Comparison of ENCODE assay signal across 9 cellular contexts in the genomic region with DNA sequence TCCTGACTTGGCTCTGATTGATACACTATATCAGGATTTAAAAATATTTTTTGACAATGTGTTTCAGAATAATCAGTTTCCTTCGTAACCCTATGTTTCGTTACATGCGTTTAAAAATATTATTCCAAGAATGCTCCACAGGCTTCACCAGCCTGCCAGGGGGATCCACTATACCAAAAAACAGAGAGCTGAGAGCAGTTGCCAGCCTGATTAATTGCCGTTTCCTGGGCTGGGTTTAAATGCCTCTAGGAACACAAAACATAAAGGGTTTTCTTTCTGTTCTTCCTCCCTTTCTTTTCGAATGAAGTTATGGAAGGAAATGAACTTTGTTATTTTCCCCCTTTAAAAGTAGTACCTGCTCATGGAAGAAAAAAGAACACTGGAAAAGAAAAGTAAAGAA. TPM values are rescaled to one million over a fixed set of nuclear protein-coding genes. Genes with fewer than 3 reads are reported as not detected.
DNase-seq lines count a peak whose midpoint lies in the region; ATAC-seq, FAIRE-seq and TF ChIP-seq lines count a peak whose summit lies in the region.
"Had no signal": no experiment of that assay in that cellular context is flagged by ENCODE, and none has a peak within 500 bp of the region (broad histone marks: within the 10 kb centered on the region; RNA-seq: fewer than 3 reads in every experiment).

No MANE protein-coding gene starts in this region.

- CTCF ChIA-PET in AG04450 (lab: Charles Lee) = interaction anchor here (1.2 to 8.8 kb wide), 4 partner anchors 10 to 69 kb away, joined by 3 to 101 read pairs (median 4); no protein-coding TSS in a partner anchor

- H3K4me1 ChIP-seq in KMS-11 (ENCODE audit: low read depth, poor library complexity, severe bottlenecking) = peaks cover 35% of the 10 kb centered on the region

- H3K4me2 ChIP-seq in KMS-11 = peak overlapping the region; percentile 99

- POLR2A ChIA-PET in AG04450 (lab: Yijun Ruan, JAX) = no interaction called here

- H3K9me3 ChIP-seq in AG04450 (ENCODE audit: control insufficient read depth, insufficient read depth, low read length) = no peaks in the 10 kb centered on the region

- H3K4me3 Mint-ChIP-seq in naive B cell = peak overlapping the region; percentile 75 to 98 (median 86)

- H2AFZ ChIP-seq in KMS-11 (ENCODE audit: low read depth) = peak overlapping the region; percentile 58

- H4K20me1 ChIP-seq in KMS-11 (ENCODE audit: insufficient read depth) = 0 out of 2 replicates have a peak, but pooled peaks cover 3% of the 10 kb centered on the region

- no peaks in the 10 kb centered on the region for H3K36me3 ChIP-seq in KMS-11 (ENCODE audit: insufficient read depth)

- H3K4me3 ChIP-seq in AG04450 (ENCODE audit: low read depth, low read length) (no peak overlapping the region), KMS-11 (IDR thresholded peaks at IDR 0.05; ENCODE audit: insufficient read depth, low read depth, low read length) (peak overlapping the region; percentile 67)

- H3K27ac Mint-ChIP-seq in naive B cell = peak overlapping the region; percentile 100

- H3K36me3 Mint-ChIP-seq in naive B cell = no peaks in the 10 kb centered on the region

- peak overlapping the region; percentile 76 for H3K9ac ChIP-seq in KMS-11

- peaks cover 58 to 86% (median 73%) of the 10 kb centered on the region in 3 donors for H3K4me1 Mint-ChIP-seq in naive B cell

- no peaks in the 10 kb centered on the region for H3K27me3 Mint-ChIP-seq in naive B cell

- no peak for DNase-seq in AG04450 (ENCODE audit: low read depth, low spot score)
- no peak for DNase-seq in naive B cell
- DNase-seq in frontal cortex (ENCODE audit: low spot score in 2 of 2) = no peak
- no peak for DNase-seq in germinal center (ENCODE audit: low spot score)
- DNase-seq in iPS-NIHi11 (ENCODE audit: low spot score) = no peak
- DNase-seq: NCI-H2171 treated with DMSO at 0.1 percent for 48 hours had no signal

- ATAC-seq in naive B cell (ENCODE audit: low read depth in 2 of 2) (no peak), GM21528 (IDR thresholded peaks at IDR 0.05; ENCODE audit: low FRiP score, unreplicated experiment) (no peak)

- H3K27ac ChIP-seq in AG04450 (ENCODE audit: low read depth, low read length) (peak overlapping the region; percentile 61), KMS-11 (peak overlapping the region; percentile 86), cingulate gyrus (ENCODE audit: low read depth, low read length) (peak overlapping the region; percentile 66)

- FAIRE-seq in frontal cortex (lab: Jason Lieb, UNC) = no peak

- TF ChIP-seq CTCF in AG04450 (IDR thresholded peaks at IDR 0.05; ENCODE audit: low read depth, low read length) = no peak
- no peak for TF ChIP-seq CTCF in KMS-11 (conservative IDR thresholded peaks at IDR 0.05; ENCODE audit: low read depth, low read length)

- no peaks in the 10 kb centered on the region for H3K79me2 ChIP-seq in KMS-11 (ENCODE audit: insufficient read depth, low read depth)

- H3K27me3 ChIP-seq in AG04450 (ENCODE audit: control insufficient read depth, insufficient read depth, low read length) = no peaks in the 10 kb centered on the region
- no peaks in the 10 kb centered on the region for H3K27me3 ChIP-seq in KMS-11 (ENCODE audit: insufficient read depth, low read depth)

- no peaks in the 10 kb centered on the region for H3K9me3 Mint-ChIP-seq in naive B cell

RNA-seq across cellular contexts. Expression of gene LRRFIP1, which starts 47.9 kb away (rescaled TPM):
- 55.2 and 71.1 TPM in 2 replicates for polyA plus RNA-seq in AG04450 (2011; rRNA removed)
- 47.3 TPM in 2 replicates for polyA minus RNA-seq in AG04450 (2011; rRNA and poly(A)+ RNA removed)
- polyA plus RNA-seq in naive B cell (ENCODE audit: low read depth in 6 of 6) = 10 to 100 TPM; 45.8 to 88.7 (median 68.2) TPM
- total RNA-seq in frontal cortex = 27.7 TPM
